Comparison of ENCODE assay signal across 9 cellular contexts in the genomic region with DNA sequence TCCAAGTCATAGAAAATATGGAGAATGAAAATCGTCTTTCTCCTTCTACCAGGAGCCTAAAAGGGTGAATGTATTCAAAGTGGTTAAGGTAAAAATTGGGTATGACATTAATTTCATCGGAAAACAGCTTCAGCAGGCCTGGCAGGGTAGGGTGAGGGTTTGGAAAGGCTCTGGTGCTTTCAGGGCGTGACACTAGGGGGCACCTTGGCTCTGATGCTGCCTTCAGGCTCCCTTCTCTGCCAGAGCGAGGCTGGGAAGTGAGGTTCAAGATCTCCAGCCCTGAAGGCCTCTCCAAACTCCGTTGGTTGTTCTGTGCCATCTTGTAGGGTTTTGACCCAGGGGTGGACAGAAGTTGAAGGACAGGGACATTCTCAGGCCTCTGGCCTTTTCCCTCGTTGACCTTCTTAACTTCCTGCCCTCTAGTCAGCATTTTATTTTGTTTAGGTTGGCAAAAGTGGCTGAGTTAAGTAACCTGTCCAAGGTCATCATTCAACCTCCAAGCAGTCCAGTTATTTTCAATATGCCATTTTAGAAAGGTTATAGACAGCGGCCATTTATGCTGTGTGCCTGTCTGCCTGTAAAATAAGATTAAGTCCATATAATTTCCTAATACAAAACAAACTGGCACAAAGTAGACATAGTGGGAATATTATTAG. TPM values are rescaled to one million over a fixed set of nuclear protein-coding genes. Genes with fewer than 3 reads are reported as not detected.
DNase-seq lines count a peak whose midpoint lies in the region; ATAC-seq, FAIRE-seq and TF ChIP-seq lines count a peak whose summit lies in the region.
"Had no signal": no experiment of that assay in that cellular context is flagged by ENCODE, and none has a peak within 500 bp of the region (broad histone marks: within the 10 kb centered on the region; RNA-seq: fewer than 3 reads in every experiment).

No MANE protein-coding gene starts in this region.

- no peak overlapping the region for H4K91ac ChIP-seq in trophoblast cell (ENCODE audit: low read depth, low read length)

- H3K4me1 ChIP-seq in KMS-11 (ENCODE audit: low read depth, poor library complexity, severe bottlenecking) (peaks cover 49% of the 10 kb centered on the region), astrocyte (ENCODE audit: insufficient read depth, low read length) (peaks cover 6% of the 10 kb centered on the region), trophoblast cell (ENCODE audit: control insufficient read depth in 1 of 2, insufficient read depth in 2 of 2, low read length in 2 of 2) (no peaks in the 10 kb centered on the region), esophagus squamous epithelium (peaks cover 0 to 3% (median 0%) of the 10 kb centered on the region in 3 donors), heart left ventricle (no peaks in the 10 kb centered on the region)

- H2AFZ ChIP-seq in KMS-11 (ENCODE audit: low read depth) (no peak overlapping the region), astrocyte (ENCODE audit: low read depth, low read length) (no peak overlapping the region), trophoblast cell (ENCODE audit: insufficient read depth, low read length, poor library complexity) (no peak overlapping the region)

- TF ChIP-seq CTCF in KMS-11 (conservative IDR thresholded peaks at IDR 0.05; ENCODE audit: low read depth, low read length) (peak; percentile 38; the same call in 1 of the 2 replicates), astrocyte (IDR thresholded peaks at IDR 0.05; ENCODE audit: insufficient read depth, low read depth, low read length) (no peak), esophagus squamous epithelium (IDR thresholded peaks at IDR 0.05) (no peak), heart left ventricle (IDR thresholded peaks at IDR 0.05) (peak in 1 of 12 donors; percentile 15)

- H3K4me2 ChIP-seq in KMS-11: no peak overlapping the region
- H3K4me2 ChIP-seq in astrocyte (ENCODE audit: low read length): no peak overlapping the region
- H3K4me2 ChIP-seq in trophoblast cell (ENCODE audit: low read length): no peak overlapping the region

- no peaks in the 10 kb centered on the region for H3K27me3 ChIP-seq in KMS-11 (ENCODE audit: insufficient read depth, low read depth)
- no peaks in the 10 kb centered on the region for H3K27me3 ChIP-seq in astrocyte (ENCODE audit: insufficient read depth, low read length)
- H3K27me3 ChIP-seq in trophoblast cell (ENCODE audit: insufficient read depth, low read length): no peaks in the 10 kb centered on the region
- no peaks in the 10 kb centered on the region for H3K27me3 ChIP-seq in esophagus squamous epithelium
- no peaks in the 10 kb centered on the region for H3K27me3 ChIP-seq in heart left ventricle

- no peak overlapping the region for H2BK120ac ChIP-seq in trophoblast cell (ENCODE audit: insufficient read depth, low read length, poor library complexity)

- peak; percentile 34 for ATAC-seq in activated CD4-positive, alpha-beta T cell treated with anti-CD3 and anti-CD28 coated beads for 36 hours
- ATAC-seq in heart left ventricle: no peak

- no peak overlapping the region for H3K23ac ChIP-seq in trophoblast cell (ENCODE audit: low read length)

- H3K27me3 Mint-ChIP-seq in activated CD4-positive, alpha-beta T cell treated with anti-CD3 and anti-CD28 coated beads for 36 hours: peaks cover 2% of the 10 kb centered on the region
- H3K27me3 Mint-ChIP-seq in astrocyte (ENCODE audit: low read depth, unreplicated experiment): no peaks in the 10 kb centered on the region

- H3K79me2 ChIP-seq in KMS-11 (ENCODE audit: insufficient read depth, low read depth) (no peaks in the 10 kb centered on the region), astrocyte (ENCODE audit: insufficient read depth, low read length) (no peaks in the 10 kb centered on the region), trophoblast cell (ENCODE audit: control insufficient read depth, insufficient read depth, low read length, poor library complexity) (no peaks in the 10 kb centered on the region)

- no peaks in the 10 kb centered on the region for H3K36me3 ChIP-seq in KMS-11 (ENCODE audit: insufficient read depth)
- H3K36me3 ChIP-seq in astrocyte (ENCODE audit: insufficient read depth, low read length): no peaks in the 10 kb centered on the region
- no peaks in the 10 kb centered on the region for H3K36me3 ChIP-seq in trophoblast cell (ENCODE audit: control insufficient read depth in 1 of 2, insufficient read depth in 2 of 2, low read length in 2 of 2)
- no peaks in the 10 kb centered on the region for H3K36me3 ChIP-seq in esophagus squamous epithelium
- no peaks in the 10 kb centered on the region for H3K36me3 ChIP-seq in heart left ventricle

- H3K4me3 ChIP-seq in KMS-11 (IDR thresholded peaks at IDR 0.05; ENCODE audit: insufficient read depth, low read depth, low read length): no peak overlapping the region
- H3K4me3 ChIP-seq in astrocyte (ENCODE audit: insufficient read depth, low read depth, low read length): no peak overlapping the region
- no peak overlapping the region for H3K4me3 ChIP-seq in trophoblast cell (ENCODE audit: low read depth, low read length)
- H3K4me3 ChIP-seq in esophagus squamous epithelium: no peak overlapping the region
- no peak overlapping the region for H3K4me3 ChIP-seq in heart left ventricle

- H2BK12ac ChIP-seq in trophoblast cell (ENCODE audit: low read length): no peak overlapping the region

- no peak overlapping the region for H3K4ac ChIP-seq in trophoblast cell (ENCODE audit: low read depth, low read length)

- H3K79me1 ChIP-seq in trophoblast cell (ENCODE audit: low read length): no peaks in the 10 kb centered on the region

- no peaks in the 10 kb centered on the region for H3K36me3 Mint-ChIP-seq in activated CD4-positive, alpha-beta T cell treated with anti-CD3 and anti-CD28 coated beads for 36 hours (ENCODE audit: low read depth)
- no peaks in the 10 kb centered on the region for H3K36me3 Mint-ChIP-seq in astrocyte (ENCODE audit: low read depth, unreplicated experiment)

- H3K14ac ChIP-seq in trophoblast cell (ENCODE audit: low read length): no peak overlapping the region

- no peak overlapping the region for H2BK5ac ChIP-seq in trophoblast cell (ENCODE audit: low read depth, low read length, poor library complexity)

- H3K18ac ChIP-seq in trophoblast cell (ENCODE audit: low read length): no peak overlapping the region

- H3K9me3 ChIP-seq in astrocyte (ENCODE audit: insufficient read depth, low read depth, low read length): no peaks in the 10 kb centered on the region
- no peaks in the 10 kb centered on the region for H3K9me3 ChIP-seq in trophoblast cell (ENCODE audit: insufficient read depth, low read depth, low read length)
- no peaks in the 10 kb centered on the region for H3K9me3 ChIP-seq in esophagus squamous epithelium
- H3K9me3 ChIP-seq in heart left ventricle: no peaks in the 10 kb centered on the region

- no peak overlapping the region for H3K4me3 Mint-ChIP-seq in activated CD4-positive, alpha-beta T cell treated with anti-CD3 and anti-CD28 coated beads for 36 hours
- no peak overlapping the region for H3K4me3 Mint-ChIP-seq in astrocyte (ENCODE audit: unreplicated experiment)

- POLR2A ChIA-PET in activated CD4-positive, alpha-beta T cell treated with anti-CD3 and anti-CD28 coated beads for 36 hours (lab: Charles Lee): no interaction called here

- no peak overlapping the region for H4K8ac ChIP-seq in trophoblast cell (ENCODE audit: low read depth, low read length)

- H2AK5ac ChIP-seq in trophoblast cell (ENCODE audit: low read length): no peak overlapping the region

- FAIRE-seq in astrocyte (lab: Jason Lieb, UNC): peak; percentile 43

- H3K27ac ChIP-seq in KMS-11 (no peak overlapping the region), astrocyte (ENCODE audit: low read depth, low read length) (no peak overlapping the region), trophoblast cell (ENCODE audit: low read depth, low read length) (no peak overlapping the region), esophagus squamous epithelium (no peak overlapping the region), heart left ventricle (no peak overlapping the region)

- H3K27ac Mint-ChIP-seq in activated CD4-positive, alpha-beta T cell treated with anti-CD3 and anti-CD28 coated beads for 36 hours: no peak overlapping the region
- H3K27ac Mint-ChIP-seq in astrocyte (ENCODE audit: unreplicated experiment): no peak overlapping the region

- CTCF ChIA-PET in activated CD4-positive, alpha-beta T cell treated with anti-CD3 and anti-CD28 coated beads for 36 hours (lab: Charles Lee): interaction anchor here (0.5 to 1.5 kb wide), 3 partner anchors 75 to 261 kb away, joined by 3 to 7 read pairs (median 3); no protein-coding TSS in a partner anchor

- peaks cover 13% of the 10 kb centered on the region for H3K4me1 Mint-ChIP-seq in activated CD4-positive, alpha-beta T cell treated with anti-CD3 and anti-CD28 coated beads for 36 hours
- H3K4me1 Mint-ChIP-seq in astrocyte (ENCODE audit: low read depth, unreplicated experiment): peaks cover 4% of the 10 kb centered on the region

- WGBS in trophoblast cell (ENCODE audit: extremely low coverage, insufficient coverage, insufficient read length): no CpG with 5 or more reads among the region's 7 CpGs
- 69 to 76% methylated on average over 7 of the region's 7 CpGs for WGBS in esophagus squamous epithelium, 2 donors
- 79 to 86% (median 79%) methylated on average over 7 of the region's 7 CpGs for WGBS in heart left ventricle, 4 donors

- no peak overlapping the region for H4K12ac ChIP-seq in trophoblast cell (ENCODE audit: low read depth, low read length)

- TF ChIP-seq POLR2A in esophagus squamous epithelium (IDR thresholded peaks at IDR 0.05): no peak
- TF ChIP-seq POLR2A in heart left ventricle (IDR thresholded peaks at IDR 0.05): no peak

- H3K9ac ChIP-seq in KMS-11 (no peak overlapping the region), astrocyte (ENCODE audit: low read length) (no peak overlapping the region), trophoblast cell (ENCODE audit: low read length) (no peak overlapping the region)

- no peaks in the 10 kb centered on the region for H3K9me3 Mint-ChIP-seq in activated CD4-positive, alpha-beta T cell treated with anti-CD3 and anti-CD28 coated beads for 36 hours (ENCODE audit: low read depth)
- no peaks in the 10 kb centered on the region for H3K9me3 Mint-ChIP-seq in astrocyte (ENCODE audit: unreplicated experiment)

- peak; percentile 64 for DNase-seq in activated CD4-positive, alpha-beta T cell treated with anti-CD3 and anti-CD28 coated beads for 36 hours
- no peak for DNase-seq in activated CD4-positive, alpha-beta T cell treated with anti-CD3 and anti-CD28 coated beads, Interleukin-2, amount 50 U/mL, for 1 hour
- DNase-seq in astrocyte (ENCODE audit: low read depth) (no peak), trophoblast cell (peak; percentile 10 to 56), esophagus squamous epithelium (lab: John Stamatoyannopoulos, UW) (no peak), epidermal melanocyte (ENCODE audit: insufficient read length, low spot score) (no peak), heart left ventricle (no peak)
- DNase-seq: NCI-H187 treated with DMSO at 0.1 percent for 48 hours had no signal

- H4K20me1 ChIP-seq in KMS-11 (ENCODE audit: insufficient read depth): no peaks in the 10 kb centered on the region
- no peaks in the 10 kb centered on the region for H4K20me1 ChIP-seq in astrocyte (ENCODE audit: insufficient read depth, low read length)

- intact Hi-C loops in activated CD4-positive, alpha-beta T cell treated with anti-CD3 and anti-CD28 coated beads for 36 hours (cut with DNase I, micrococcal nuclease): loop anchor here (1.0 to 5.0 kb wide), 4 partner anchors 74 to 411 kb away; no protein-coding TSS in a partner anchor
- intact Hi-C loops in esophagus squamous epithelium (cut with DNase I): no loop called here
- intact Hi-C loops in heart left ventricle (cut with DNase I): no loop called here

RNA-seq across cellular contexts. Expression of gene EML6, which starts 40.3 kb away (rescaled TPM):
- total RNA-seq in activated CD4-positive, alpha-beta T cell treated with anti-CD3 and anti-CD28 coated beads for 36 hours: under 1 TPM; 0.16 to 0.30 TPM
- 0.23 and 0.60 TPM in 2 replicates for total RNA-seq in astrocyte
- polyA plus RNA-seq in trophoblast cell (2013): 0.32 and 0.45 TPM in 2 replicates
- 1 to 10 TPM; 1.2 to 4.4 (median 3.1) TPM for total RNA-seq in esophagus squamous epithelium
- total RNA-seq in heart left ventricle: 1 to 10 TPM in 2 of 9 donors, under 1 TPM in 7; 0.08 to 1.2 (median 0.58) TPM
- polyA plus RNA-seq in heart left ventricle: under 1 TPM; 0.34 to 0.91 TPM

Comparison
In these comparisons a context has a peak if more than half of its experiments do, and no peak if none do; other contexts are left out.
1. DNase-seq: peak in activated CD4-positive, alpha-beta T cell treated with anti-CD3 and anti-CD28 coated beads for 36 hours (single experiment) and trophoblast cell (2 of 2); none in activated CD4-positive, alpha-beta T cell treated with anti-CD3 and anti-CD28 coated beads, Interleukin-2, amount 50 U/mL, for 1 hour (single experiment), astrocyte (single experiment), esophagus squamous epithelium (single experiment), epidermal melanocyte (single experiment) and heart left ventricle (0 of 5).
2. intact Hi-C loops: an anchor here in activated CD4-positive, alpha-beta T cell treated with anti-CD3 and anti-CD28 coated beads for 36 hours (1.0 to 5.0 kb wide); none called in esophagus squamous epithelium and heart left ventricle.